In the genomic region with DNA sequence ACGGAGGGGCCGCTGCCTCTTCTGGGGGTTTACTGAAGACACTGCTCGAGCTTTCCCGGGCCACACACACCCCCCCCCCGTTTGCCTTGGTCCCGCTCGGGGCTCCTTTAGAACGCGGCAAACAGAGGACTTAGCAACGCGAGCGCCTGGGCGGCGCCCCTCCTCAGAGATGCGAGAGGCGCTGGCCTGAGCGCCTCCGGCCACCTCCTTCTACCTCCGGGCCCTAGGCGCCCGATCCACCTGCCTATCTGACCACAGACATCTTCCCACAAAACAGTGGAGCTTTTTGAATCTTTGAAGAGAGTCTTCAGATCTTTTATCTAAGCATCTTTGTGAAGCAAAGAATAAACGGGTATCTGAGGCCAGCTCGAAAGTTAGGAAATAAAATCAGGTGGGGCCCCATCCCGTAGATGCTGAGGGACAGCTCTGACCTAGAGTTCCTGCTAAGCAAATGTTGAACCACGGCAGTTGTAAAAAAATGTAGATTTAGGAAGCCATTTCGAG, we compare ENCODE assay signal across 8 cellular contexts. TPM values are rescaled to one million over a fixed set of nuclear protein-coding genes. Genes with fewer than 3 reads are reported as not detected.
DNase-seq lines count a peak whose midpoint lies in the region; ATAC-seq and TF ChIP-seq lines count a peak whose summit lies in the region.

No MANE protein-coding gene starts in this region.

- peak; percentile 80 for DNase-seq in GM13976 (ENCODE audit: low spot score)
- peak; percentile 60 for DNase-seq in NCI-H1048 (lab: John Stamatoyannopoulos, UW)
- peak; percentile 5 to 58 for DNase-seq in dermis microvascular lymphatic vessel endothelial cell (ENCODE audit: low read depth in 2 of 2)
- DNase-seq in left lobe of liver (ENCODE audit: low spot score), result no peak
- peak; percentile 45 for DNase-seq in stimulated activated naive CD4-positive, alpha-beta T cell treated with Interleukin-2 at 50 U/mL for 16 hours (lab: John Stamatoyannopoulos, UW)

- peak overlapping the region; percentile 95 for H2AFZ ChIP-seq in ACC112 (ENCODE audit: low read length, unreplicated experiment)
- peak overlapping the region; percentile 94 for H2AFZ ChIP-seq in SU-DHL-6 (ENCODE audit: low read depth, low read length, severe bottlenecking)

- H3K9me2 ChIP-seq in SU-DHL-6 (replicated peaks; ENCODE audit: insufficient read depth, low read length), result no peaks in the 10 kb centered on the region

- peak overlapping the region; percentile 82 for H3K4me2 ChIP-seq in SU-DHL-6 (ENCODE audit: low read depth, low read length, poor library complexity, severe bottlenecking)

- TF ChIP-seq CTCF in GM13976 (IDR thresholded peaks at IDR 0.05; ENCODE audit: borderline replicate concordance, control extremely low read depth, extremely low read depth, insufficient read depth, missing control alignments), result no peak
- TF ChIP-seq CTCF in SU-DHL-6 (IDR thresholded peaks at IDR 0.05; ENCODE audit: insufficient read depth, low read length, poor library complexity, severe bottlenecking), result no peak

- no peaks in the 10 kb centered on the region for H3K9me3 ChIP-seq in SU-DHL-6 (ENCODE audit: insufficient read depth, low read length)

- no peaks in the 10 kb centered on the region for H3K27me3 ChIP-seq in ACC112 (ENCODE audit: insufficient read depth, low read length)
- H3K27me3 ChIP-seq in SU-DHL-6 (ENCODE audit: low read length), result no peaks in the 10 kb centered on the region

- H3K36me3 ChIP-seq in ACC112 (ENCODE audit: insufficient read depth, low read length), result no peaks in the 10 kb centered on the region
- H3K36me3 ChIP-seq in SU-DHL-6 (ENCODE audit: low read length), result no peaks in the 10 kb centered on the region

- peak overlapping the region; percentile 69; the same call in 1 of the 2 replicates for H3K27ac ChIP-seq in ACC112 (ENCODE audit: low read depth, low read length)
- peak overlapping the region; percentile 48 for H3K27ac ChIP-seq in SU-DHL-6 (ENCODE audit: low read depth, low read length)

- H3F3A ChIP-seq in SU-DHL-6 (ENCODE audit: insufficient read depth), result 0 out of 2 replicates have a peak, but pooled peaks cover 5% of the 10 kb centered on the region

- H3K9ac ChIP-seq in SU-DHL-6 (ENCODE audit: low read length), result peak overlapping the region; percentile 73

- ATAC-seq in HG02759 (IDR thresholded peaks at IDR 0.05; ENCODE audit: unreplicated experiment), result peak; percentile 87
- peak; percentile 93 for ATAC-seq in left lobe of liver

- in situ Hi-C loops in GM13976 (cut with MboI; ENCODE audit: low sequenced_read_pairs, unreplicated experiment), result no loop called here

- no peaks in the 10 kb centered on the region for H3K79me2 ChIP-seq in ACC112 (ENCODE audit: control insufficient read depth, insufficient read depth, low read length, unreplicated experiment)
- H3K79me2 ChIP-seq in SU-DHL-6 (ENCODE audit: insufficient read depth, low read length), result no peaks in the 10 kb centered on the region

- H3K4me3 ChIP-seq in ACC112 (ENCODE audit: low read depth, low read length) (peak overlapping the region; percentile 94), SU-DHL-6 (ENCODE audit: insufficient read depth, low read length, poor library complexity, severe bottlenecking) (peak overlapping the region; percentile 61)

- H4K20me1 ChIP-seq in SU-DHL-6 (ENCODE audit: low read depth, low read length), result no peaks in the 10 kb centered on the region

- H3K4me1 ChIP-seq in ACC112 (ENCODE audit: control insufficient read depth, insufficient read depth, low read length, unreplicated experiment), result peaks cover 24% of the 10 kb centered on the region

RNA-seq across cellular contexts. Expression of a gene that starts 0.4 kb away (rescaled TPM):
- total RNA-seq in dermis microvascular lymphatic vessel endothelial cell (0.51 and 0.63 TPM in 2 replicates), left lobe of liver (7.5 TPM)
